In the genomic region with DNA sequence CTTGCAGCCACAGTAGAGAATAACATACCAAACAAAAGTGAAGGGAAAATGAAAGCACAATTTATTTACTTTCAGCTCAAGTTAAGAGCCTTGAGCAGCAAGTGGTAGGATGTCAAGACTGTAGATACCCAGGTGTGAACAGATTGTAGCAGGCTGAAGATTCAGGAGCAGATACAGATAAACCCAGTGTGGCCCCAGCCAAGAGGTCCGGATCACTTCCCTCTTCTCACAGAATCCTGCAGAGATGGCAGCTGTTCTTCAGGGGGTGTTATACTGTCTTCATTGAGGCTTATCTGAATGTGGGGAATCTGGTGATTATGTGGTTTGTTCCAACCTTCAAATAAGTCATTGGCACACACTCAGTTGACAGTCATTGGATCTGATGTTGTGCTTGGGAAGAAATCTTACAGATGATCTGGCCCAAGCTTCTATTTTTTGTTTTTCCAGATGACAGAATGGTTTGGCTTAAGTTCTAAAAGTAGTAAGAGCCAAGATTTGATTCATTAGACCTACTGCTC, we compare ENCODE assay signal across 11 cellular contexts. TPM values are rescaled to one million over a fixed set of nuclear protein-coding genes. Genes with fewer than 3 reads are reported as not detected.
DNase-seq lines count a peak whose midpoint lies in the region; ATAC-seq, FAIRE-seq and TF ChIP-seq lines count a peak whose summit lies in the region.
"Had no signal": no experiment of that assay in that cellular context is flagged by ENCODE, and none has a peak within 500 bp of the region (broad histone marks: within the 10 kb centered on the region; RNA-seq: fewer than 3 reads in every experiment).

No MANE protein-coding gene starts in this region.

- H3K4me3 Mint-ChIP-seq in Caco-2 (ENCODE audit: unreplicated experiment) = no peak overlapping the region

- peaks cover 6% of the 10 kb centered on the region for H3K36me3 Mint-ChIP-seq in Caco-2 (ENCODE audit: insufficient read depth, unreplicated experiment)
- H3K36me3 Mint-ChIP-seq: naive B cell had no signal

- DNase-seq in GM04503 (ENCODE audit: low read depth) (peak; percentile 70), NCI-H2171 treated with DMSO at 0.1 percent for 48 hours (lab: John Stamatoyannopoulos, UW) (peak; percentile 71), coronary artery (ENCODE audit: low spot score) (no peak), psoas muscle (no peak), NCI-H146 treated with DMSO at 0.1 percent for 48 hours (lab: John Stamatoyannopoulos, UW; ENCODE audit: unreplicated experiment) (no peak), Caco-2 (no peak), HepG2 (ENCODE audit: low spot score) (no peak), aorta (no peak)
- DNase-seq: GOT3, naive B cell had no signal

- H3K9me3 ChIP-seq in psoas muscle (no peaks in the 10 kb centered on the region), Caco-2 (no peaks in the 10 kb centered on the region), HepG2 (ENCODE audit: low read length) (no peaks in the 10 kb centered on the region), aorta (ENCODE audit: control insufficient read depth, low read length) (no peaks in the 10 kb centered on the region)

- no peak for TF ChIP-seq RAD21 in HepG2 (CRISPR knock-in tag; IDR thresholded peaks at IDR 0.05)

- H3K27me3 Mint-ChIP-seq in Caco-2 (ENCODE audit: insufficient read depth, unreplicated experiment) = peaks cover 26% of the 10 kb centered on the region
- H3K27me3 Mint-ChIP-seq: naive B cell had no signal

- POLR2A ChIA-PET in Caco-2 (lab: Charles Lee) (no interaction called here), HepG2 (lab: Yijun Ruan, JAX) (no interaction called here)

- H3K27ac ChIP-seq in coronary artery (peak overlapping the region; percentile 32 to 73), psoas muscle (peak overlapping the region; percentile 51), HepG2 (ENCODE audit: extremely low read length, insufficient read depth, low read length) (no peak overlapping the region), aorta (ENCODE audit: low read depth in 1 of 2, low read length in 2 of 2) (peak overlapping the region in 1 of 2 donors; percentile 50)

- H2AFZ ChIP-seq in HepG2 (ENCODE audit: low read length) = no peak overlapping the region

- no peak for FAIRE-seq in HepG2 (lab: Jason Lieb, UNC)
- FAIRE-seq: endothelial cell of umbilical vein had no signal

- H3K36me3 ChIP-seq in psoas muscle (ENCODE audit: insufficient read depth in 1 of 2, low read depth in 1 of 2) = no peaks in the 10 kb centered on the region
- H3K36me3 ChIP-seq in Caco-2 (ENCODE audit: control insufficient read depth, insufficient read depth, low read length) = no peaks in the 10 kb centered on the region
- no peaks in the 10 kb centered on the region for H3K36me3 ChIP-seq in HepG2 (replicated peaks in 1 of 2; ENCODE audit: control insufficient read depth in 1 of 2, insufficient read depth in 2 of 2, low read length in 2 of 2)
- no peaks in the 10 kb centered on the region for H3K36me3 ChIP-seq in aorta (ENCODE audit: control insufficient read depth in 1 of 2, insufficient read depth in 2 of 2, low read length in 1 of 2)

- in situ Hi-C loops in HepG2 (cut with HindIII; ENCODE audit: extremely low pct_ligation_motif_present, low pct_unique_long_range_greater_than_20kb) = no loop called here

- peak overlapping the region; percentile 84 for H3K4me3 ChIP-seq in coronary artery
- H3K4me3 ChIP-seq in psoas muscle = peak overlapping the region; percentile 90
- H3K4me3 ChIP-seq in Caco-2 (ENCODE audit: low read depth, low read length) = no peak overlapping the region
- H3K4me3 ChIP-seq in HepG2 (replicated peaks in 1 of 3; ENCODE audit: insufficient read depth in 1 of 3, low read depth in 2 of 3, low read length in 3 of 3) = no peak overlapping the region
- no peak overlapping the region for H3K4me3 ChIP-seq in aorta (ENCODE audit: low read length in 2 of 2)

- H3K9me3 Mint-ChIP-seq in Caco-2 (ENCODE audit: unreplicated experiment) = no peaks in the 10 kb centered on the region
- H3K9me3 Mint-ChIP-seq: naive B cell had no signal

- TF ChIP-seq EP300 in HepG2 (IDR thresholded peaks at IDR 0.05; ENCODE audit: low read depth in 2 of 2, low read length in 2 of 2) (no peak), HepG2 (CRISPR knock-in tag; IDR thresholded peaks at IDR 0.05; ENCODE audit: borderline replicate concordance) (no peak)

- H3K4me1 ChIP-seq in psoas muscle = peaks cover 13% of the 10 kb centered on the region
- H3K4me1 ChIP-seq in Caco-2 = 0 out of 2 replicates have a peak, but pooled peaks cover 17% of the 10 kb centered on the region
- peaks cover 51% of the 10 kb centered on the region for H3K4me1 ChIP-seq in HepG2 (ENCODE audit: insufficient read depth, low read length)
- H3K4me1 ChIP-seq in aorta (ENCODE audit: control insufficient read depth in 1 of 2, insufficient read depth in 2 of 2, low read length in 2 of 2) = peaks cover 0 to 2% of the 10 kb centered on the region in 2 donors

- intact Hi-C loops in psoas muscle (cut with DNase I) (no loop called here), Caco-2 (cut with micrococcal nuclease; ENCODE audit: unreplicated experiment) (no loop called here), HepG2 (cut with micrococcal nuclease; ENCODE audit: unreplicated experiment) (no loop called here), aorta (cut with DNase I) (loop anchor here in 1 of 2 donors (5.0 kb wide), 2 partner anchors 40 to 85 kb away; a partner anchor contains a TSS)

- TF ChIP-seq CTCF in coronary artery (IDR thresholded peaks at IDR 0.05) (no peak), psoas muscle (IDR thresholded peaks at IDR 0.05) (no peak), Caco-2 (IDR thresholded peaks at IDR 0.05; ENCODE audit: insufficient read depth in 1 of 2, low read depth in 1 of 2, low read length in 1 of 2, severe bottlenecking in 1 of 2, unreplicated experiment in 1 of 2) (no peak), HepG2 (CRISPR knock-in tag; IDR thresholded peaks at IDR 0.05) (no peak)

- H3K4me2 ChIP-seq in HepG2 (ENCODE audit: low read depth, low read length) = no peak overlapping the region

- H3K27ac Mint-ChIP-seq in Caco-2 (ENCODE audit: unreplicated experiment) = no peak overlapping the region

- H4K20me1 ChIP-seq in HepG2 (ENCODE audit: insufficient read depth, low read length) = no peaks in the 10 kb centered on the region

- no peak for ATAC-seq in psoas muscle
- ATAC-seq in HepG2 = no peak
- ATAC-seq in aorta (ENCODE audit: low FRiP score) = no peak

- peaks cover 0 to 5% (median 0%) of the 10 kb centered on the region in 3 donors for H3K27me3 ChIP-seq in psoas muscle (ENCODE audit: insufficient read depth in 3 of 3, low read length in 2 of 3)
- peaks cover 1% of the 10 kb centered on the region; the same call in 1 of the 2 replicates for H3K27me3 ChIP-seq in Caco-2 (replicated peaks; ENCODE audit: control insufficient read depth, insufficient read depth, low read length)
- H3K27me3 ChIP-seq in HepG2 (ENCODE audit: control insufficient read depth in 1 of 2, insufficient read depth in 2 of 2, low read length in 2 of 2) = no peaks in the 10 kb centered on the region; a peak in 1 of 5 replicates
- no peaks in the 10 kb centered on the region for H3K27me3 ChIP-seq in aorta (ENCODE audit: control insufficient read depth in 1 of 2, insufficient read depth in 2 of 2, low read length in 1 of 2)

- CTCF ChIA-PET in Caco-2 (lab: Charles Lee) (no interaction called here), HepG2 (lab: Yijun Ruan, JAX; ENCODE audit: low intra/inter-chr PET ratio, low total read pairs) (no interaction called here)

- no TSS peak for BruUV-seq in Caco-2 (replicated peaks; lab: Mats Ljungman, UMichigan)
- no TSS peak for BruUV-seq in HepG2 (replicated peaks; lab: Mats Ljungman, UMichigan)

- H3K4me1 Mint-ChIP-seq in Caco-2 (ENCODE audit: low read depth, unreplicated experiment) = peaks cover 7% of the 10 kb centered on the region

- peaks cover 6% of the 10 kb centered on the region for H3K79me2 ChIP-seq in HepG2 (ENCODE audit: insufficient read depth, low read length)

- H3K9ac ChIP-seq in HepG2 (ENCODE audit: insufficient read depth, low read depth, low read length) = no peak overlapping the region

- 13 to 53% (median 18%) methylated on average over 1 of the region's 1 CpG for WGBS in psoas muscle, 3 donors
- no CpG with 5 or more reads among the region's 1 CpG for WGBS in HepG2 (ENCODE audit: low lambda C conversion rate)
- 0 to 1% methylated on average over 1 of the region's 1 CpG for WGBS in aorta, 2 donors

- no peak for TF ChIP-seq POLR2A in HepG2 (IDR thresholded peaks at IDR 0.05; ENCODE audit: insufficient read depth in 1 of 2, low read depth in 2 of 2, low read length in 2 of 2)

RNA-seq across cellular contexts. Expression of a gene that starts 2.2 kb away (rescaled TPM):
- total RNA-seq in psoas muscle = 1 to 10 TPM; 1.6 to 4.1 (median 2.0) TPM
- 1 to 10 TPM in 2 of 3 donors, under 1 TPM in 1; 0.65 to 1.7 (median 1.3) TPM for polyA plus RNA-seq in psoas muscle
- 0.56 and 0.86 TPM in 2 replicates for total RNA-seq in Caco-2 (2022)
- 2.7 and 5.3 TPM in 2 replicates for total RNA-seq in HepG2 (2016; rRNA removed; fragmentation: Illumina TruSeq; extraction: Trizol)
- total RNA-seq in HepG2 (2016; cell fraction: cytosol; rRNA removed; fragmentation: Illumina TruSeq; extraction: Trizol; ENCODE audit: low read depth) = 1.0 and 1.3 TPM in 2 replicates
- total RNA-seq in HepG2 (2016; cell fraction: insoluble cytoplasmic fraction; rRNA removed; fragmentation: Illumina TruSeq; extraction: Trizol) = 2.6 and 4.9 TPM in 2 replicates
- 0.86 and 1.4 TPM in 2 replicates for total RNA-seq in HepG2 (2016; cell fraction: membrane; rRNA removed; fragmentation: Illumina TruSeq; extraction: Trizol)
- 9.0 and 12.9 TPM in 2 replicates for total RNA-seq in HepG2 (2016; cell fraction: nucleus; rRNA removed; fragmentation: Illumina TruSeq; extraction: Trizol)
- 7.5 and 9.0 TPM in 2 replicates for polyA plus RNA-seq in HepG2 (2011; rRNA removed)
- 1.7 and 1.9 TPM in 2 replicates for polyA plus RNA-seq in HepG2 (2011; cell fraction: cytosol; rRNA removed)
- polyA plus RNA-seq in HepG2 (2011; cell fraction: nucleus; rRNA removed) = 57.0 and 60.2 TPM in 2 replicates
- polyA plus RNA-seq in HepG2 (2012) = 5.9 and 8.8 TPM in 2 replicates
- 0.23 and 0.53 TPM in 2 replicates for polyA plus RNA-seq in HepG2 (2016; cell fraction: cytosol; fragmentation: Illumina TruSeq; extraction: Trizol; ENCODE audit: low read depth)
- 1.4 and 1.8 TPM in 2 replicates for polyA plus RNA-seq in HepG2 (2016; cell fraction: insoluble cytoplasmic fraction; fragmentation: Illumina TruSeq; extraction: Trizol; ENCODE audit: low read depth)
- 0.34 and 0.55 TPM in 2 replicates for polyA plus RNA-seq in HepG2 (2016; cell fraction: membrane; fragmentation: Illumina TruSeq; extraction: Trizol; ENCODE audit: low read depth)
- 20.5 and 20.8 TPM in 2 replicates for polyA plus RNA-seq in HepG2 (2016; cell fraction: nucleus; fragmentation: Illumina TruSeq; extraction: Trizol; ENCODE audit: insufficient read depth, low read depth)
- 8.8 and 8.9 TPM in 2 replicates for polyA minus RNA-seq in HepG2 (2011; rRNA and poly(A)+ RNA removed; ENCODE audit: low replicate concordance)
- polyA minus RNA-seq in HepG2 (2011; cell fraction: cytosol; rRNA and poly(A)+ RNA removed) = 1.9 and 2.0 TPM in 2 replicates
- polyA minus RNA-seq in HepG2 (2011; cell fraction: nucleus; rRNA and poly(A)+ RNA removed) = 28.7 and 30.3 TPM in 2 replicates
- 10 to 100 TPM; 38.7 to 65.8 TPM for total RNA-seq in aorta
- 10 to 100 TPM in 1 of 2 donors, 1 to 10 TPM in 1; 3.3 to 14.2 TPM for polyA plus RNA-seq in aorta

RNA-seq across cellular contexts. Expression of a gene that starts 28.9 kb away (rescaled TPM):
- 10 to 100 TPM in 3 of 4 donors, 1 to 10 TPM in 1; 9.8 to 16.3 (median 12.3) TPM for total RNA-seq in psoas muscle
- polyA plus RNA-seq in psoas muscle = 10 to 100 TPM in 1 of 3 donors, 1 to 10 TPM in 2; 9.1 to 17.3 (median 9.2) TPM
- 35.7 and 36.9 TPM in 2 replicates for total RNA-seq in Caco-2 (2022)
- 32.9 and 49.4 TPM in 2 replicates for total RNA-seq in HepG2 (2016; rRNA removed; fragmentation: Illumina TruSeq; extraction: Trizol)
- total RNA-seq in HepG2 (2016; cell fraction: cytosol; rRNA removed; fragmentation: Illumina TruSeq; extraction: Trizol; ENCODE audit: low read depth) = 8.7 and 10.9 TPM in 2 replicates
- total RNA-seq in HepG2 (2016; cell fraction: insoluble cytoplasmic fraction; rRNA removed; fragmentation: Illumina TruSeq; extraction: Trizol) = 32.1 and 46.9 TPM in 2 replicates
- total RNA-seq in HepG2 (2016; cell fraction: membrane; rRNA removed; fragmentation: Illumina TruSeq; extraction: Trizol) = 18.3 and 18.9 TPM in 2 replicates
- 11.2 and 15.2 TPM in 2 replicates for total RNA-seq in HepG2 (2016; cell fraction: nucleus; rRNA removed; fragmentation: Illumina TruSeq; extraction: Trizol)
- polyA plus RNA-seq in HepG2 (2011; rRNA removed) = 10.0 and 11.6 TPM in 2 replicates
- 6.5 and 10.4 TPM in 2 replicates for polyA plus RNA-seq in HepG2 (2011; cell fraction: cytosol; rRNA removed)
- 3.3 and 4.6 TPM in 2 replicates for polyA plus RNA-seq in HepG2 (2011; cell fraction: nucleus; rRNA removed)
- polyA plus RNA-seq in HepG2 (2012) = 9.7 and 11.7 TPM in 2 replicates
- 7.5 and 10.5 TPM in 2 replicates for polyA plus RNA-seq in HepG2 (2016; cell fraction: cytosol; fragmentation: Illumina TruSeq; extraction: Trizol; ENCODE audit: low read depth)
- 42.4 and 46.1 TPM in 2 replicates for polyA plus RNA-seq in HepG2 (2016; cell fraction: insoluble cytoplasmic fraction; fragmentation: Illumina TruSeq; extraction: Trizol; ENCODE audit: low read depth)
- polyA plus RNA-seq in HepG2 (2016; cell fraction: membrane; fragmentation: Illumina TruSeq; extraction: Trizol; ENCODE audit: low read depth) = 13.8 and 16.6 TPM in 2 replicates
- 17.3 and 19.7 TPM in 2 replicates for polyA plus RNA-seq in HepG2 (2016; cell fraction: nucleus; fragmentation: Illumina TruSeq; extraction: Trizol; ENCODE audit: insufficient read depth, low read depth)
- 2.0 and 13.0 TPM in 2 replicates for polyA minus RNA-seq in HepG2 (2011; rRNA and poly(A)+ RNA removed; ENCODE audit: low replicate concordance)
- polyA minus RNA-seq in HepG2 (2011; cell fraction: cytosol; rRNA and poly(A)+ RNA removed) = 7.4 and 11.5 TPM in 2 replicates
- polyA minus RNA-seq in HepG2 (2011; cell fraction: nucleus; rRNA and poly(A)+ RNA removed) = 5.2 and 6.3 TPM in 2 replicates
- total RNA-seq in aorta = 10 to 100 TPM; 16.0 to 21.9 TPM
- 10 to 100 TPM in 1 of 2 donors, 1 to 10 TPM in 1; 7.3 to 14.7 TPM for polyA plus RNA-seq in aorta

RNA-seq across cellular contexts. Expression of a gene that starts 29.0 kb away (rescaled TPM):
- 10 to 100 TPM in 3 of 4 donors, 1 to 10 TPM in 1; 6.8 to 16.3 (median 10.8) TPM for total RNA-seq in psoas muscle
- polyA plus RNA-seq in psoas muscle = 1 to 10 TPM; 3.7 to 8.3 (median 5.0) TPM
- 19.3 and 28.8 TPM in 2 replicates for total RNA-seq in Caco-2 (2022)
- total RNA-seq in HepG2 (2016; rRNA removed; fragmentation: Illumina TruSeq; extraction: Trizol) = 14.8 and 26.0 TPM in 2 replicates
- total RNA-seq in HepG2 (2016; cell fraction: cytosol; rRNA removed; fragmentation: Illumina TruSeq; extraction: Trizol; ENCODE audit: low read depth) = 1.7 and 3.9 TPM in 2 replicates
- 16.4 and 25.0 TPM in 2 replicates for total RNA-seq in HepG2 (2016; cell fraction: insoluble cytoplasmic fraction; rRNA removed; fragmentation: Illumina TruSeq; extraction: Trizol)
- total RNA-seq in HepG2 (2016; cell fraction: membrane; rRNA removed; fragmentation: Illumina TruSeq; extraction: Trizol) = 5.9 and 7.8 TPM in 2 replicates
- total RNA-seq in HepG2 (2016; cell fraction: nucleus; rRNA removed; fragmentation: Illumina TruSeq; extraction: Trizol) = 8.2 and 9.4 TPM in 2 replicates
- 4.1 and 5.8 TPM in 2 replicates for polyA plus RNA-seq in HepG2 (2011; rRNA removed)
- polyA plus RNA-seq in HepG2 (2011; cell fraction: cytosol; rRNA removed) = 4.0 and 6.6 TPM in 2 replicates
- polyA plus RNA-seq in HepG2 (2011; cell fraction: nucleus; rRNA removed) = 3.5 and 4.5 TPM in 2 replicates
- 5.1 and 5.9 TPM in 2 replicates for polyA plus RNA-seq in HepG2 (2012)
- polyA plus RNA-seq in HepG2 (2016; cell fraction: cytosol; fragmentation: Illumina TruSeq; extraction: Trizol; ENCODE audit: low read depth) = 0.71 and 0.75 TPM in 2 replicates
- polyA plus RNA-seq in HepG2 (2016; cell fraction: insoluble cytoplasmic fraction; fragmentation: Illumina TruSeq; extraction: Trizol; ENCODE audit: low read depth) = 16.5 and 17.4 TPM in 2 replicates
- polyA plus RNA-seq in HepG2 (2016; cell fraction: membrane; fragmentation: Illumina TruSeq; extraction: Trizol; ENCODE audit: low read depth) = 2.4 and 3.5 TPM in 2 replicates
- polyA plus RNA-seq in HepG2 (2016; cell fraction: nucleus; fragmentation: Illumina TruSeq; extraction: Trizol; ENCODE audit: insufficient read depth, low read depth) = 11.6 and 12.8 TPM in 2 replicates
- 5.2 and 9.8 TPM in 2 replicates for polyA minus RNA-seq in HepG2 (2011; rRNA and poly(A)+ RNA removed; ENCODE audit: low replicate concordance)
- polyA minus RNA-seq in HepG2 (2011; cell fraction: cytosol; rRNA and poly(A)+ RNA removed) = 3.0 and 4.5 TPM in 2 replicates
- polyA minus RNA-seq in HepG2 (2011; cell fraction: nucleus; rRNA and poly(A)+ RNA removed) = 4.8 and 5.7 TPM in 2 replicates
- 10 to 100 TPM; 16.8 to 20.8 TPM for total RNA-seq in aorta
- 10 to 100 TPM in 1 of 2 donors, 1 to 10 TPM in 1; 5.1 to 10.2 TPM for polyA plus RNA-seq in aorta

Comparison
In these comparisons a context has a peak if more than half of its experiments do, and no peak if none do; other contexts are left out.
1. DNase-seq: peak in GM04503 (single experiment) and NCI-H2171 treated with DMSO at 0.1 percent for 48 hours (single experiment); none in coronary artery (single experiment), psoas muscle (0 of 2), NCI-H146 treated with DMSO at 0.1 percent for 48 hours (single experiment), Caco-2 (0 of 2), HepG2 (single experiment) and aorta (0 of 2).
2. H3K4me3 ChIP-seq: peak in coronary artery (single experiment) and psoas muscle (single experiment); none in Caco-2 (single experiment), HepG2 (0 of 3) and aorta (0 of 2).